10 cellular contexts compared by ENCODE assay signal in genomic region chr1:83882906-83883305, GRCh38.
DNase-seq lines count a peak whose midpoint lies in the region; ATAC-seq, FAIRE-seq and TF ChIP-seq lines count a peak whose summit lies in the region.
"Had no signal": no experiment of that assay in that cellular context is flagged by ENCODE, and none has a peak within 500 bp of the region (broad histone marks: within the 10 kb centered on the region; RNA-seq: fewer than 3 reads in every experiment).

No MANE protein-coding gene starts in this region.

- POLR2A ChIA-PET in GM12878 (lab: Charles Lee) = no interaction called here

- H3K27me3 ChIP-seq in GM12878 (replicated peaks in 1 of 2; ENCODE audit: control insufficient read depth in 2 of 2, insufficient read depth in 2 of 2, low read length in 1 of 2) = no peaks in the 10 kb centered on the region
- no peaks in the 10 kb centered on the region for H3K27me3 ChIP-seq in neural cell (ENCODE audit: insufficient read depth, low read depth, low read length)
- no peaks in the 10 kb centered on the region for H3K27me3 ChIP-seq in testis

- H3K4me2 ChIP-seq in GM12878 (ENCODE audit: control insufficient read depth, insufficient read depth) (no peak overlapping the region), neural cell (ENCODE audit: low read length) (peak overlapping the region; percentile 16)

- no peak for TF ChIP-seq POLR2A in GM12878 (IDR thresholded peaks at IDR 0.05; ENCODE audit: low read depth, low read length)
- no peak for TF ChIP-seq POLR2A in testis (IDR thresholded peaks at IDR 0.05)

- no peaks in the 10 kb centered on the region for H3K9me2 ChIP-seq in neural cell (ENCODE audit: insufficient read depth, low read length)

- H3K4me1 Mint-ChIP-seq in effector memory CD8-positive, alpha-beta T cell (ENCODE audit: low read depth in 2 of 2) = no peaks in the 10 kb centered on the region
- H3K4me1 Mint-ChIP-seq: IgD-negative memory B cell had no signal

- intact Hi-C loops in GM12878 (cut with micrococcal nuclease; ENCODE audit: unreplicated experiment) (no loop called here), testis (cut with DNase I; ENCODE audit: low total_unique reads) (no loop called here)

- no peak overlapping the region for H3K27ac Mint-ChIP-seq in effector memory CD8-positive, alpha-beta T cell
- H3K27ac Mint-ChIP-seq: dendritic cell treated with granulocyte-macrophage colony-stimulating factor and Interleukin-4, amounts not matched to agents 40 ng/mL and 50 ng/mL, for 4 days; IgD-negative memory B cell had no signal

- peaks cover 0 to 12% of the 10 kb centered on the region in 2 donors for H3K27me3 Mint-ChIP-seq in effector memory CD8-positive, alpha-beta T cell
- H3K27me3 Mint-ChIP-seq: dendritic cell treated with granulocyte-macrophage colony-stimulating factor and Interleukin-4, amounts not matched to agents 40 ng/mL and 50 ng/mL, for 4 days; IgD-negative memory B cell had no signal

- H3K79me2 ChIP-seq in GM12878 (ENCODE audit: control insufficient read depth, insufficient read depth, low read length) = no peaks in the 10 kb centered on the region
- no peaks in the 10 kb centered on the region for H3K79me2 ChIP-seq in neural cell (replicated peaks; ENCODE audit: insufficient read depth, low read length)

- no peaks in the 10 kb centered on the region for H4K20me1 ChIP-seq in GM12878 (ENCODE audit: control insufficient read depth, insufficient read depth)
- H4K20me1 ChIP-seq in neural cell (ENCODE audit: insufficient read depth) = no peaks in the 10 kb centered on the region

- H3F3A ChIP-seq in neural cell (ENCODE audit: insufficient read depth, low read length, poor library complexity, severe bottlenecking) = no peaks in the 10 kb centered on the region

- H3K4me1 ChIP-seq in GM12878 (ENCODE audit: control insufficient read depth, insufficient read depth, low read length) (no peaks in the 10 kb centered on the region), testis (no peaks in the 10 kb centered on the region)

- H3K36me3 ChIP-seq in GM12878 (ENCODE audit: control insufficient read depth in 2 of 2, insufficient read depth in 2 of 2, low read length in 1 of 2) (no peaks in the 10 kb centered on the region), neural cell (ENCODE audit: insufficient read depth, low read length) (peaks cover 8% of the 10 kb centered on the region), testis (ENCODE audit: low read depth, missing control alignments) (no peaks in the 10 kb centered on the region)

- DNase-seq in NCI-H1092 treated with DMSO at 0.1 percent for 48 hours (lab: John Stamatoyannopoulos, UW) (peak; percentile 30), GM12878 (ENCODE audit: low read depth, low spot score) (no peak), testis (no peak), NCI-H1105 (lab: John Stamatoyannopoulos, UW) (no peak)
- no peak for DNase-seq in effector memory CD8-positive, alpha-beta T cell

- no peak for FAIRE-seq in GM12878 (lab: Jason Lieb, UNC)

- TF ChIP-seq EP300 in GM12878 (IDR thresholded peaks at IDR 0.05; ENCODE audit: borderline replicate concordance in 1 of 2, control insufficient read depth in 1 of 2, low read depth in 2 of 2, low read length in 2 of 2) (no peak), neural cell (conservative IDR thresholded peaks at IDR 0.05; ENCODE audit: poor library complexity, severe bottlenecking) (peak; percentile 88)

- no peak overlapping the region for H3K4me3 ChIP-seq in GM12875 (ENCODE audit: low read depth, low read length)
- no peak overlapping the region for H3K4me3 ChIP-seq in GM12878
- H3K4me3 ChIP-seq in neural cell (ENCODE audit: low read length) = no peak overlapping the region
- H3K4me3 ChIP-seq in testis = no peak overlapping the region

- H3K9ac ChIP-seq in GM12878 (ENCODE audit: control insufficient read depth, insufficient read depth, low read length) = no peak overlapping the region
- H3K9ac ChIP-seq in neural cell (ENCODE audit: low read length) = no peak overlapping the region

- ATAC-seq in GM12878 = peak; percentile 64
- no peak for ATAC-seq in effector memory CD8-positive, alpha-beta T cell (replicated peaks)
- ATAC-seq in GM21381 (IDR thresholded peaks at IDR 0.05; ENCODE audit: unreplicated experiment) = no peak

- RAD21 ChIA-PET in GM12878 (lab: Charles Lee; ENCODE audit: unreplicated experiment) = interaction anchor here (1.1 kb wide), 1 partner anchor 26 kb away, joined by 5 read pairs; no protein-coding TSS in a partner anchor

- TF ChIP-seq CTCF in GM12875 (IDR thresholded peaks at IDR 0.05; ENCODE audit: borderline replicate concordance, insufficient read depth, low read depth, low read length) (peak; percentile 18; the same call in 1 of the 2 replicates), GM12878 (IDR thresholded peaks at IDR 0.05 in 2 of 3, conservative IDR thresholded peaks at IDR 0.05 in 1 of 3; ENCODE audit: control insufficient read depth in 2 of 3, extremely low read depth in 1 of 3, insufficient read depth in 1 of 3, low read depth in 3 of 3, low read length in 3 of 3) (peak in 2 of 3 experiments; percentile 10 to 21; a peak in 2 of 6 replicates), neural cell (IDR thresholded peaks at IDR 0.05; ENCODE audit: poor library complexity, severe bottlenecking) (peak; percentile 81), testis (IDR thresholded peaks at IDR 0.05) (no peak)

- CTCF ChIA-PET in GM12878 (lab: Yijun Ruan, JAX) = interaction anchor here (0.8 to 1.4 kb wide), 2 partner anchors 50 to 60 kb away, joined by 3 read pairs; no protein-coding TSS in a partner anchor

- H3K36me3 Mint-ChIP-seq in effector memory CD8-positive, alpha-beta T cell (ENCODE audit: insufficient read depth) = no peaks in the 10 kb centered on the region
- H3K36me3 Mint-ChIP-seq: IgD-negative memory B cell had no signal

- BruUV-seq in GM12878 (replicated peaks; lab: Mats Ljungman, UMichigan) = no TSS peak

- H2AFZ ChIP-seq in GM12878 (ENCODE audit: control insufficient read depth, low read depth, low read length) = no peak overlapping the region
- H2AFZ ChIP-seq in neural cell (ENCODE audit: low read depth, low read length) = no peak overlapping the region

- H3K9me3 Mint-ChIP-seq in effector memory CD8-positive, alpha-beta T cell = no peaks in the 10 kb centered on the region
- H3K9me3 Mint-ChIP-seq: dendritic cell treated with granulocyte-macrophage colony-stimulating factor and Interleukin-4, amounts not matched to agents 40 ng/mL and 50 ng/mL, for 4 days; IgD-negative memory B cell had no signal

- TF ChIP-seq RAD21 in GM12878 (IDR thresholded peaks at IDR 0.05; ENCODE audit: insufficient read depth, low read depth, low read length) (no peak), neural cell (conservative IDR thresholded peaks at IDR 0.05) (peak; percentile 67)

- 0% methylated on average over 2 of the region's 2 CpGs for WGBS in GM12878 (ENCODE audit: insufficient coverage, insufficient replicate concordance, low lambda C conversion rate, missing lambda C conversion rate)
- WGBS in testis, 2 donors = 49 to 66% methylated on average over 2 of the region's 2 CpGs

- no peak overlapping the region for H3K27ac ChIP-seq in GM12878 (ENCODE audit: control insufficient read depth, insufficient read depth)
- peak overlapping the region; percentile 81 for H3K27ac ChIP-seq in neural cell (ENCODE audit: low read length)
- no peak overlapping the region for H3K27ac ChIP-seq in testis

- H3K9me3 ChIP-seq in GM12878 (replicated peaks; ENCODE audit: control insufficient read depth, insufficient read depth, low read length) = no peaks in the 10 kb centered on the region
- no peaks in the 10 kb centered on the region for H3K9me3 ChIP-seq in neural cell (ENCODE audit: low read length)
- no peaks in the 10 kb centered on the region for H3K9me3 ChIP-seq in testis

- SMC1A ChIA-PET in GM12878 (lab: Charles Lee; ENCODE audit: uncharacterized antibody, unreplicated experiment) = no interaction called here

- no peak overlapping the region for H3K4me3 Mint-ChIP-seq in effector memory CD8-positive, alpha-beta T cell
- H3K4me3 Mint-ChIP-seq: dendritic cell treated with granulocyte-macrophage colony-stimulating factor and Interleukin-4, amounts not matched to agents 40 ng/mL and 50 ng/mL, for 4 days; IgD-negative memory B cell had no signal

- in situ Hi-C loops in GM12878 (cut with MboI) = no loop called here

TF ChIP-seq in GM12878, 131 proteins besides CTCF, POLR2A, EP300 and RAD21:
- peak; percentile 8; the same call in 1 of the 2 replicates for TF ChIP-seq SPI1 (IDR thresholded peaks at IDR 0.05; ENCODE audit: borderline replicate concordance, insufficient read depth, low read depth, low read length)
- TF ChIP-seq ATF2 (IDR thresholded peaks at IDR 0.05; ENCODE audit: low read length) = no peak
- TF ChIP-seq CBFB (IDR thresholded peaks at IDR 0.05; ENCODE audit: low read depth) = no peak

TF ChIP-seq in neural cell, 6 proteins besides CTCF, POLR2A, EP300 and RAD21:
- TF ChIP-seq SMC3 (conservative IDR thresholded peaks at IDR 0.05; ENCODE audit: poor library complexity) = peak; percentile 64
- TF ChIP-seq EZH2 (IDR thresholded peaks at IDR 0.05; ENCODE audit: borderline replicate concordance, insufficient read depth, low read length, poor library complexity, severe bottlenecking) = no peak
- no peak for TF ChIP-seq REST (IDR thresholded peaks at IDR 0.05; ENCODE audit: borderline replicate concordance)
- peak; percentile 76 for TF ChIP-seq POLR2AphosphoS5 (IDR thresholded peaks at IDR 0.05)
TF ChIP-seq in neural cell: peak in this region for 2.

Comparison
In these comparisons a context has a peak if more than half of its experiments do, and no peak if none do; other contexts are left out.
1. CTCF ChIP-seq: peak in GM12875 (single experiment), GM12878 (2 of 3) and neural cell (single experiment); none in testis (0 of 3).